In genomic region chr2:143937563-143938346, GRCh38 we compare ENCODE assay signal across 8 cellular contexts.
DNase-seq lines count a peak whose midpoint lies in the region; ATAC-seq, FAIRE-seq and TF ChIP-seq lines count a peak whose summit lies in the region.

No MANE protein-coding gene starts in this region.

- FAIRE-seq in bronchial epithelial cell (lab: Jason Lieb, UNC), result no peak

- H3K4me3 ChIP-seq in A673 (ENCODE audit: low read depth, low read length, poor library complexity, severe bottlenecking), result peak overlapping the region; percentile 53
- peak overlapping the region; percentile 76 for H3K4me3 ChIP-seq in Karpas-422 (ENCODE audit: low read length)
- H3K4me3 ChIP-seq in bronchial epithelial cell (ENCODE audit: low read depth, low read length), result peak overlapping the region; percentile 43
- H3K4me3 ChIP-seq in lower lobe of right lung, result peak overlapping the region; percentile 57
- peak overlapping the region in 3 of 4 donors; percentile 39 to 60 (median 53) for H3K4me3 ChIP-seq in upper lobe of left lung

- 17 to 19% methylated on average over 18 to 20 of the region's 20 CpGs for WGBS in upper lobe of left lung, 2 donors

- no TSS peak for BruUV-seq in A673 (replicated peaks; lab: Mats Ljungman, UMichigan)

- H2AFZ ChIP-seq in Karpas-422 (ENCODE audit: low read length), result peak overlapping the region; percentile 93

- H3K9me2 ChIP-seq in Karpas-422 (replicated peaks; ENCODE audit: insufficient read depth, low read length), result no peaks in the 10 kb centered on the region

- POLR2A ChIA-PET in A673 (lab: Charles Lee; ENCODE audit: low non-redundant PET), result no interaction called here

- H4K20me1 ChIP-seq in Karpas-422 (ENCODE audit: insufficient read depth, low read depth, low read length), result no peaks in the 10 kb centered on the region

- H3K36me3 ChIP-seq in A673 (ENCODE audit: insufficient read depth, low read length, poor library complexity, severe bottlenecking) (no peaks in the 10 kb centered on the region), Karpas-422 (ENCODE audit: insufficient read depth, low read length) (no peaks in the 10 kb centered on the region), bronchial epithelial cell (ENCODE audit: control insufficient read depth, insufficient read depth, low read length) (no peaks in the 10 kb centered on the region), lower lobe of right lung (no peaks in the 10 kb centered on the region), upper lobe of left lung (no peaks in the 10 kb centered on the region)

- intact Hi-C loops in A673 (cut with micrococcal nuclease; ENCODE audit: unreplicated experiment) (loop anchor here (10.0 kb wide), 1 partner anchor 377 kb away; no protein-coding TSS in a partner anchor), lower lobe of right lung (cut with DNase I) (no loop called here)

- DNase-seq in A673 (ENCODE audit: low spot score) (peak; percentile 22), Karpas-422 (peak; percentile 69), bronchial epithelial cell (ENCODE audit: low read depth) (no peak), lower lobe of right lung (no peak), upper lobe of left lung (no peak), GDM1 (lab: John Stamatoyannopoulos, UW) (no peak)

- H3K27ac ChIP-seq in A673 (ENCODE audit: low read depth, low read length, poor library complexity, severe bottlenecking), result no peak overlapping the region
- no peak overlapping the region for H3K27ac ChIP-seq in Karpas-422 (ENCODE audit: low read length)
- peak overlapping the region; percentile 92 for H3K27ac ChIP-seq in lower lobe of right lung
- H3K27ac ChIP-seq in upper lobe of left lung, result peak overlapping the region; percentile 83 to 90 (median 85)

- peak overlapping the region; percentile 90 for H3K4me2 ChIP-seq in Karpas-422 (ENCODE audit: low read depth, low read length, poor library complexity, severe bottlenecking)

- H3K4me1 ChIP-seq in A673 (ENCODE audit: insufficient read depth, low read length, poor library complexity, severe bottlenecking) (peaks cover 32% of the 10 kb centered on the region), Karpas-422 (ENCODE audit: low read length) (peaks cover 18% of the 10 kb centered on the region), lower lobe of right lung (peaks cover 14% of the 10 kb centered on the region), upper lobe of left lung (peaks cover 6 to 17% (median 11%) of the 10 kb centered on the region in 4 donors)

- no peak for TF ChIP-seq POLR2A in upper lobe of left lung (IDR thresholded peaks at IDR 0.05)

- H3K9ac ChIP-seq in Karpas-422 (ENCODE audit: low read length), result peak overlapping the region; percentile 72

- TF ChIP-seq CTCF in A673 (conservative IDR thresholded peaks at IDR 0.05; ENCODE audit: low read depth, low read length), result no peak
- no peak for TF ChIP-seq CTCF in bronchial epithelial cell (IDR thresholded peaks at IDR 0.05; ENCODE audit: insufficient read depth, low read length, severe bottlenecking)
- TF ChIP-seq CTCF in lower lobe of right lung (IDR thresholded peaks at IDR 0.05), result no peak
- TF ChIP-seq CTCF in upper lobe of left lung (IDR thresholded peaks at IDR 0.05), result no peak

- H3K79me2 ChIP-seq in Karpas-422 (ENCODE audit: low read length), result no peaks in the 10 kb centered on the region

- H3K9me3 ChIP-seq in A673 (ENCODE audit: low read depth, low read length, poor library complexity, severe bottlenecking) (no peaks in the 10 kb centered on the region), Karpas-422 (ENCODE audit: low read length) (no peaks in the 10 kb centered on the region), lower lobe of right lung (no peaks in the 10 kb centered on the region), upper lobe of left lung (no peaks in the 10 kb centered on the region)

- H3K27me3 ChIP-seq in A673 (replicated peaks; ENCODE audit: insufficient read depth, low read depth, low read length, poor library complexity) (no peaks in the 10 kb centered on the region), Karpas-422 (ENCODE audit: low read length) (no peaks in the 10 kb centered on the region), bronchial epithelial cell (ENCODE audit: control insufficient read depth, insufficient read depth, low read length) (no peaks in the 10 kb centered on the region), lower lobe of right lung (ENCODE audit: low read depth) (peaks cover 22% of the 10 kb centered on the region), upper lobe of left lung (peaks cover 0 to 8% (median 0%) of the 10 kb centered on the region in 4 donors)

- ATAC-seq in GM19035 (IDR thresholded peaks at IDR 0.05; ENCODE audit: unreplicated experiment) (peak; percentile 42), lower lobe of right lung (peak in 1 of 2 donors; percentile 7), upper lobe of left lung (ENCODE audit: low FRiP score in 2 of 2) (peak in 1 of 2 donors; percentile 8), HG03342 (IDR thresholded peaks at IDR 0.05; ENCODE audit: unreplicated experiment) (no peak)

- CTCF ChIA-PET in A673 (lab: Charles Lee), result interaction anchor here (0.5 kb wide), 1 partner anchor 1652 kb away, joined by 8 read pairs; no protein-coding TSS in a partner anchor

- no peak for TF ChIP-seq EP300 in upper lobe of left lung (IDR thresholded peaks at IDR 0.05)

Comparison
In these comparisons a context has a peak if more than half of its experiments do, and no peak if none do; other contexts are left out.
1. DNase-seq: peak in A673 (single experiment) and Karpas-422 (single experiment); none in bronchial epithelial cell (single experiment), lower lobe of right lung (single experiment), upper lobe of left lung (0 of 2) and GDM1 (single experiment).
2. H3K27ac ChIP-seq: peak in lower lobe of right lung (single experiment) and upper lobe of left lung (4 of 4); none in A673 (single experiment) and Karpas-422 (single experiment).
3. Peak in every context shown above with its lines, with median percentiles within 50 percentile points of each other: H3K4me3 ChIP-seq.